ENCODE assay signal across 8 cellular contexts in the genomic region with DNA sequence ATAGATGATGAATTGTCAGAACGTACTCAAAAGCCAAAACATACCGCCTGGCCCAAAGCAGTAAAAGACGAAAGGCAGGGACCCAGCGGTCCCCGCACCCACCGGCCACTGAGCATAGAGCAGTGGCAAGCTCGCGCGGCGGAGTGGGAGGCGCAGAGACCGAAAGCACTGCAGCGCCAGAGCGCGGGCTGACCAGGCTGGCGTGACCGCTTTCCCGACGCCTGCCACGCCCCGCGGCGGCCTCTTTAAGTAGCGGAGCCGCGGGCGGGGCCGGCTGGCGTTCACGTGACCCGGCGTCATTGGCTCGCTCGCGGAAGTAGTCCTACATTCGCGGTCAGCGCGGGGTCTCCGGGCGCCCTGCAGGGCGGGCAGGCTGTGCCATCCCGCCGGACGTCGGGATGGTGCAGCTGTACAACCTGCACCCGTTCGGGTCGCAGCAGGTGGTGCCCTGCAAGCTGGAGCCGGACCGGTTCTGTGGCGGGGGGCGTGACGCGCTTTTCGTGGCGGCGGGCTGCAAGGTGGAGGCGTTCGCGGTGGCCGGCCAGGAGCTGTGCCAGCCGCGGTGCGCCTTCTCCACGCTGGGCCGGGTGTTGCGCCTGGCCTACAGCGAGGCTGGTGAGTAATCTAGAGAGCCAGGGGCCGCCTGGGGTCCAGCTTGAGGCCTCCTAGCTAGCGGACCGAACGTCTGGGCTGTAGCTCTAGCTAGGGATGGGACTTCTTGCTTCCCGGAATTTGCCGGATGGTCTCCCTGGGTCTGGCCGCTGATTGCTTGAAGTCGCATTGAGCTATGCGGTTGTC. TPM values are rescaled to one million over a fixed set of nuclear protein-coding genes. Genes with fewer than 3 reads are reported as not detected.
DNase-seq lines count a peak whose midpoint lies in the region; ATAC-seq, FAIRE-seq and TF ChIP-seq lines count a peak whose summit lies in the region.

A gene with protein sequence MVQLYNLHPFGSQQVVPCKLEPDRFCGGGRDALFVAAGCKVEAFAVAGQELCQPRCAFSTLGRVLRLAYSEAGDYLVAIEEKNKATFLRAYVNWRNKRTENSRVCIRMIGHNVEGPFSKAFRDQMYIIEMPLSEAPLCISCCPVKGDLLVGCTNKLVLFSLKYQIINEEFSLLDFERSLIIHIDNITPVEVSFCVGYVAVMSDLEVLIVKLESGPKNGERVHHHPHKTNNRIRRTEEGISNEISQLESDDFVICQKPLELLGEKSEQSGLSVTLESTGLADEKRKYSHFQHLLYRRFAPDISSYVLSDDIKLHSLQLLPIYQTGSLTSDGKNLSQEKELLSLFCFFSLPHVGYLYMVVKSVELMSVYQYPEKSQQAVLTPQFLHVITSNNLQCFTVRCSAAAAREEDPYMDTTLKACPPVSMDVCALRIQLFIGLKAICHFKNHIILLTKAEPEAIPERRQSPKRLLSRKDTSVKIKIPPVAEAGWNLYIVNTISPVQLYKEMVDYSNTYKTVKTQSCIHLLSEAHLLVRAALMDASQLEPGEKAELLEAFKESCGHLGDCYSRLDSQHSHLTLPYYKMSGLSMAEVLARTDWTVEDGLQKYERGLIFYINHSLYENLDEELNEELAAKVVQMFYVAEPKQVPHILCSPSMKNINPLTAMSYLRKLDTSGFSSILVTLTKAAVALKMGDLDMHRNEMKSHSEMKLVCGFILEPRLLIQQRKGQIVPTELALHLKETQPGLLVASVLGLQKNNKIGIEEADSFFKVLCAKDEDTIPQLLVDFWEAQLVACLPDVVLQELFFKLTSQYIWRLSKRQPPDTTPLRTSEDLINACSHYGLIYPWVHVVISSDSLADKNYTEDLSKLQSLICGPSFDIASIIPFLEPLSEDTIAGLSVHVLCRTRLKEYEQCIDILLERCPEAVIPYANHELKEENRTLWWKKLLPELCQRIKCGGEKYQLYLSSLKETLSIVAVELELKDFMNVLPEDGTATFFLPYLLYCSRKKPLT (plus strand): TSS at position 313 of the 798 bp plus-strand sequence. CDS start 86 bp downstream, at position 399.

- peak within 1 kb of the TSS; percentile 96 for H2AFZ ChIP-seq in fibroblast of lung (ENCODE audit: low read length)

- TF ChIP-seq CTCF in LNCaP clone FGC (IDR thresholded peaks at IDR 0.05; ENCODE audit: control insufficient read depth, extremely low read depth, insufficient read depth) (no peak), fibroblast of lung (conservative IDR thresholded peaks at IDR 0.05 in 1 of 2, IDR thresholded peaks at IDR 0.05 in 1 of 2; ENCODE audit: low read depth in 1 of 2, low read length in 2 of 2) (no peak)

- H3K9me3 ChIP-seq in fibroblast of lung (ENCODE audit: control insufficient read depth, insufficient read depth, low read depth, low read length), result no peaks in the 10 kb centered on the region

- H3K79me2 ChIP-seq in fibroblast of lung (ENCODE audit: control insufficient read depth, insufficient read depth, low read length), result peaks cover 32% of the 10 kb centered on the region

- H3K36me3 ChIP-seq in fibroblast of lung (ENCODE audit: control insufficient read depth, insufficient read depth, low read length), result no peaks in the 10 kb centered on the region

- H3K4me2 ChIP-seq in fibroblast of lung (ENCODE audit: extremely low read depth, insufficient read depth, low read length), result peak within 1 kb of the TSS; percentile 90

- H3K9ac ChIP-seq in fibroblast of lung (ENCODE audit: insufficient read depth, low read length), result peak within 1 kb of the TSS; percentile 76

- POLR2A ChIA-PET in naive thymus-derived CD8-positive, alpha-beta T cell (lab: Charles Lee), result interaction anchor here (0.6 to 2.4 kb wide), 8 partner anchors 17 to 684 kb away, joined by 3 to 14 read pairs (median 6); a partner anchor contains a TSS

- peak within 1 kb of the TSS; percentile 82 to 97 (median 93) for H3K27ac Mint-ChIP-seq in naive thymus-derived CD8-positive, alpha-beta T cell

- peak within 1 kb of the TSS; percentile 90 for H3K27ac ChIP-seq in fibroblast of lung (ENCODE audit: insufficient read depth, low read length)

- H3K4me3 Mint-ChIP-seq in naive thymus-derived CD8-positive, alpha-beta T cell, result peak within 1 kb of the TSS; percentile 86 to 98 (median 94)

- peak; percentile 76 for TF ChIP-seq POLR2A in H54 (IDR thresholded peaks at IDR 0.05; ENCODE audit: low read depth, low read length)

- ATAC-seq in naive thymus-derived CD8-positive, alpha-beta T cell, result peak; percentile 87 to 89

- no peak for FAIRE-seq in H54 (lab: Jason Lieb, UNC)

- H3K4me1 ChIP-seq in fibroblast of lung (ENCODE audit: control insufficient read depth, extremely low read depth, insufficient read depth, low read length), result no peaks in the 10 kb centered on the region

- H4K20me1 ChIP-seq in fibroblast of lung (ENCODE audit: control insufficient read depth, extremely low read depth, insufficient read depth, low read length), result no peaks in the 10 kb centered on the region

- H3K4me1 Mint-ChIP-seq in naive thymus-derived CD8-positive, alpha-beta T cell, result peaks cover 23 to 50% (median 48%) of the 10 kb centered on the region in 4 donors

- peaks cover 0 to 18% (median 8%) of the 10 kb centered on the region in 5 donors for H3K27me3 Mint-ChIP-seq in naive thymus-derived CD8-positive, alpha-beta T cell

- no peaks in the 10 kb centered on the region for H3K9me3 Mint-ChIP-seq in naive thymus-derived CD8-positive, alpha-beta T cell

- DNase-seq in ELF-1 (ENCODE audit: low read depth, low spot score) (peak; percentile 96), H54 (ENCODE audit: insufficient read length, low spot score) (peak; percentile 83), LNCaP clone FGC (ENCODE audit: low read depth) (peak; percentile 62), RPMI8226 (peak; percentile 99), fibroblast of lung (ENCODE audit: low read depth in 2 of 2) (peak; percentile 88 to 89)
- peak; percentile 61 to 73 for DNase-seq in activated T-helper 1 cell treated with anti-CD3 and anti-CD28 coated beads, Interleukin-2, amount 50 U/mL, for 16 hours (ENCODE audit: low read depth in 1 of 2, low spot score in 1 of 2)
- DNase-seq in naive thymus-derived CD8-positive, alpha-beta T cell, result peak; percentile 60 to 88 (median 79)
- DNase-seq in stimulated activated naive CD4-positive, alpha-beta T cell (lab: John Stamatoyannopoulos, UW), result peak; percentile 62 to 77 (median 72)

- peaks cover 0 to 5% (median 0%) of the 10 kb centered on the region in 3 donors for H3K36me3 Mint-ChIP-seq in naive thymus-derived CD8-positive, alpha-beta T cell

- peak within 1 kb of the TSS; percentile 72 for H3K4me3 ChIP-seq in LNCaP clone FGC (ENCODE audit: low read depth, low read length)
- peak within 1 kb of the TSS; percentile 80 to 98 (median 92) for H3K4me3 ChIP-seq in fibroblast of lung (replicated peaks in 1 of 4; ENCODE audit: control extremely low read depth in 1 of 4, insufficient read depth in 1 of 4, low read depth in 3 of 4, low read length in 4 of 4)

- H3K27me3 ChIP-seq in fibroblast of lung (ENCODE audit: control insufficient read depth, insufficient read depth, low read length), result no peaks in the 10 kb centered on the region

RNA-seq across cellular contexts. Expression of the gene that starts here (rescaled TPM):
- 27.0 and 33.4 TPM in 2 replicates for total RNA-seq in fibroblast of lung
- 31.0 and 31.2 TPM in 2 replicates for polyA plus RNA-seq in fibroblast of lung
- 15.6 and 18.5 TPM in 2 replicates for polyA plus RNA-seq in fibroblast of lung (2012)
- polyA minus RNA-seq in fibroblast of lung (ENCODE audit: low replicate concordance), result 6.6 and 9.1 TPM in 2 replicates
- 10 to 100 TPM; 33.1 to 33.2 TPM for total RNA-seq in naive thymus-derived CD8-positive, alpha-beta T cell
- polyA plus RNA-seq in naive thymus-derived CD8-positive, alpha-beta T cell, result 10 to 100 TPM; 31.5 to 41.0 (median 34.8) TPM

Comparison
In these comparisons a context has a peak if more than half of its experiments do, and no peak if none do; other contexts are left out.
1. Peak in every context shown above with its lines: DNase-seq, ATAC-seq, H3K4me3 ChIP-seq and H3K27ac ChIP-seq.